In the genomic region with DNA sequence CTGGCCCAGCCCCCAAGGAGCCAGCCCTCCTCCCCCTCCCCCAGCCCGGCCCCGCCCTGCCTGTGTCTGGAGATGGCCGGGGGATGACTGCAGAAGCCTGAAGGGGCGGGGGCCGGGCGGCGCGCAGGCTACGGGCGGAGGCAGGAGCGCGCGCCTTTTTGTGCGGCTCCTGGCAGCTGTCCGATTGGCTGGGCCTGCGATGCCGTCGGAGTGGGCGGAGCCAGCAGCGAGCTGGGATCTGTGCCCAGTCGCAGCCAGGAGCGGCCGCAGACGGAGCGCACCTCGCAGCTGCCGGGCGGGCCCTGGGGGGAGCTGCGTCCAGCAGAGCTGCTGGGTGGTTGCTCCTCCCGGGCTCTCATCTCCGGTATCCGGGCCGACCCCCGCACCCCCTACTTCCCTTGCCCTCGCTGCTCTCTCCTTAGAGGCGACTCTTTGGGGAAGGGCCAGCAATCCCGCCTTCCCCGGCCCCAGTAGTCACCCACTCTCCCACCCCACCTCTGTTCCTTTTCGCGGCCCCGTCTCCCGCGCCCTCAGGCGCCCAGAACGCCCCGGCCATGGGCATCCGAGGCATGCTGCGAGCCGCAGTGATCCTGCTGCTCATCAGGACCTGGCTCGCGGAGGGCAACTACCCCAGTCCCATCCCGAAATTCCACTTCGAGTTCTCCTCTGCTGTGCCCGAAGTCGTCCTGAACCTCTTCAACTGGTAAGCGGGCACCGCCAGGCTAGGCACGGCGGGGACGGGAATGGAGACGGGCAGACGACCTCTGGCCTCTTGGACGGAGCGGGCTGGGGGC, we compare ENCODE assay signal across 9 cellular contexts. TPM values are rescaled to one million over a fixed set of nuclear protein-coding genes. Genes with fewer than 3 reads are reported as not detected.
DNase-seq lines count a peak whose midpoint lies in the region; ATAC-seq and TF ChIP-seq lines count a peak whose summit lies in the region.
"Had no signal": no experiment of that assay in that cellular context is flagged by ENCODE, and none has a peak within 500 bp of the region (broad histone marks: within the 10 kb centered on the region; RNA-seq: fewer than 3 reads in every experiment).

Gene GABRQ, plus strand, starts transcription at position 247 of the 794 bp plus-strand sequence. Its CDS starts 308 bp downstream, at position 555.

- peaks cover 0 to 13% (median 8%) of the 10 kb centered on the region in 3 donors for H3K27me3 ChIP-seq in gastrocnemius medialis

- intact Hi-C loops in gastrocnemius medialis (cut with DNase I; ENCODE audit: low total_unique reads): loop anchor here (5.0 kb wide), 1 partner anchor 886 kb away; no protein-coding TSS in a partner anchor

- H3K27ac ChIP-seq in gastrocnemius medialis: no peak within 1 kb of the TSS
- H3K27ac ChIP-seq: BLaER1 treated with 17β-estradiol and CSF1 and Interleukin-3, amounts not matched to agents 10 nM and 100 nM had no signal

- peak; percentile 19 to 26 for DNase-seq in activated T-cell treated with anti-CD3 and anti-CD28 coated beads, Interleukin-2, amount 50 U/mL, for 48 hours
- DNase-seq in activated T-cell treated with anti-CD3 and anti-CD28 coated beads for 4 hours: no peak
- DNase-seq in NCI-H748 treated with DMSO at 0.1 percent for 48 hours (lab: John Stamatoyannopoulos, UW): peak; percentile 52
- peak; percentile 80 for DNase-seq in retina
- DNase-seq in gastrocnemius medialis: no peak
- DNase-seq in NOMO-1 treated with DMSO at 0.1 percent for 48 hours (lab: John Stamatoyannopoulos, UW; ENCODE audit: unreplicated experiment): no peak
- DNase-seq in RKO (ENCODE audit: low spot score): no peak

- no peak within 1 kb of the TSS for H3K4me3 ChIP-seq in gastrocnemius medialis
- H3K4me3 ChIP-seq: BLaER1 treated with 17β-estradiol and CSF1 and Interleukin-3, amounts not matched to agents 10 nM and 100 nM had no signal

- no peaks in the 10 kb centered on the region for H3K9me3 ChIP-seq in gastrocnemius medialis

- H3K4me1 ChIP-seq in gastrocnemius medialis: no peaks in the 10 kb centered on the region
- H3K4me1 ChIP-seq: BLaER1 treated with 17β-estradiol and CSF1 and Interleukin-3, amounts not matched to agents 10 nM and 100 nM had no signal

- ATAC-seq in esophagus mucosa (peak; percentile 74), gastrocnemius medialis (no peak)

- in situ Hi-C loops in gastrocnemius medialis (cut with MboI; ENCODE audit: low sequenced_read_pairs in 4 of 4): loop anchor here (10.0 to 25.0 kb wide), 2 partner anchors 876 to 883 kb away; no protein-coding TSS in a partner anchor

- no peak for TF ChIP-seq POLR2A in gastrocnemius medialis (IDR thresholded peaks at IDR 0.05)

- no peak for TF ChIP-seq CTCF in gastrocnemius medialis (IDR thresholded peaks at IDR 0.05 in 4 of 5, conservative IDR thresholded peaks at IDR 0.05 in 1 of 5)

- no peaks in the 10 kb centered on the region for H3K36me3 ChIP-seq in gastrocnemius medialis
- H3K36me3 ChIP-seq: BLaER1 treated with 17β-estradiol and CSF1 and Interleukin-3, amounts not matched to agents 10 nM and 100 nM had no signal

RNA-seq across cellular contexts. Expression of gene GABRQ, which starts in this region (rescaled TPM):
- total RNA-seq in esophagus mucosa: 0.72 TPM
- total RNA-seq in gastrocnemius medialis: not detected

Comparison
In these comparisons a context has a peak if more than half of its experiments do, and no peak if none do; other contexts are left out.
1. DNase-seq: peak in activated T-cell treated with anti-CD3 and anti-CD28 coated beads, Interleukin-2, amount 50 U/mL, for 48 hours (2 of 2), NCI-H748 treated with DMSO at 0.1 percent for 48 hours (single experiment) and retina (single experiment); none in activated T-cell treated with anti-CD3 and anti-CD28 coated beads for 4 hours (single experiment), gastrocnemius medialis (0 of 2), NOMO-1 treated with DMSO at 0.1 percent for 48 hours (single experiment) and RKO (single experiment).
2. Peak in ATAC-seq in esophagus mucosa; RNA of the gene not detected or under 1 TPM.